In the genomic region with DNA sequence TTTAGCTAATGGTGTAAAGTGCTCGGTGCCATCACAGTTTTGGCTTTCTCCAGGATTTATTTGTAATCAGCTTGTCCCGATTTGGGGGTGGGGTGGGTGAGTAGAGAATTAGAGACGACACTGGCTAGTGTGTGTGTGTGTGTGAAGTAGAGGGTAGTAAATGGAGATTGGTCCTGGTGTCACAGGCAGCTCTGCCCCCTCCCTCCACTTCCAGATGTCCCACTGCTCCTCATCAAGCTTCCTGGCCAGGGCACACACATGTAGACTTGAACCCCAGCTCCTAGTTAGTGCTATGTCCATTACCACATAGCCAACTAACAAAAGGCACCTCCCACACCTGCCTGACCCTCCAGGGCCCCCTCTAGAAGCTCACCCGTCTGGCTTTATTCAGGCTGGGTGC, we compare ENCODE assay signal across 17 cellular contexts. TPM values are rescaled to one million over a fixed set of nuclear protein-coding genes. Genes with fewer than 3 reads are reported as not detected.
DNase-seq lines count a peak whose midpoint lies in the region; ATAC-seq, FAIRE-seq and TF ChIP-seq lines count a peak whose summit lies in the region.
"Had no signal": no experiment of that assay in that cellular context is flagged by ENCODE, and none has a peak within 500 bp of the region (broad histone marks: within the 10 kb centered on the region; RNA-seq: fewer than 3 reads in every experiment).

No MANE protein-coding gene starts in this region.

- POLR2A ChIA-PET in Panc1 (lab: Charles Lee), result no interaction called here

- peaks cover 68% of the 10 kb centered on the region for H3K4me1 ChIP-seq in Panc1 (ENCODE audit: control insufficient read depth, insufficient read depth, low read length)
- H3K4me1 ChIP-seq in mucosa of stomach (ENCODE audit: control insufficient read depth, insufficient read depth, low read length), result peaks cover 63% of the 10 kb centered on the region
- H3K4me1 ChIP-seq in BE2C, result no peaks in the 10 kb centered on the region
- H3K4me1 ChIP-seq in smooth muscle cell (ENCODE audit: low read depth), result peaks cover 25% of the 10 kb centered on the region

- intact Hi-C loops in Calu3 (cut with micrococcal nuclease; ENCODE audit: unreplicated experiment) (loop anchor here (2.0 kb wide), 2 partner anchors 30 to 100 kb away; no protein-coding TSS in a partner anchor), Panc1 (cut with micrococcal nuclease; ENCODE audit: unreplicated experiment) (loop anchor here (5.0 kb wide), 1 partner anchor 46 kb away; no protein-coding TSS in a partner anchor)

- H3K4me1 Mint-ChIP-seq in Calu3 (ENCODE audit: low read depth, unreplicated experiment), result peaks cover 21% of the 10 kb centered on the region

- H3K27me3 ChIP-seq in Panc1 (ENCODE audit: control insufficient read depth, insufficient read depth, low read length), result no peaks in the 10 kb centered on the region
- no peaks in the 10 kb centered on the region for H3K27me3 ChIP-seq in mucosa of stomach (ENCODE audit: control insufficient read depth, insufficient read depth, low read length)
- H3K27me3 ChIP-seq in BE2C, result peaks cover 5% of the 10 kb centered on the region
- no peaks in the 10 kb centered on the region for H3K27me3 ChIP-seq in smooth muscle cell (ENCODE audit: low read depth)
- H3K27me3 ChIP-seq: MG63 had no signal

- no peak for TF ChIP-seq CTCF in Calu3 (IDR thresholded peaks at IDR 0.05; ENCODE audit: unreplicated experiment)
- no peak for TF ChIP-seq CTCF in Panc1 (IDR thresholded peaks at IDR 0.05)
- TF ChIP-seq CTCF in epithelial cell of proximal tubule (conservative IDR thresholded peaks at IDR 0.05; ENCODE audit: low read depth, low read length), result no peak
- no peak for TF ChIP-seq CTCF in BE2C (IDR thresholded peaks at IDR 0.05; ENCODE audit: low read depth, low read length)
- no peak for TF ChIP-seq CTCF in smooth muscle cell (IDR thresholded peaks at IDR 0.05; ENCODE audit: borderline replicate concordance, insufficient read depth, poor library complexity, severe bottlenecking)

- ATAC-seq in Panc1, result no peak
- ATAC-seq: activated CD8-positive, alpha-beta T cell treated with anti-CD3 and anti-CD28 coated beads for 36 hours; naive thymus-derived CD4-positive, alpha-beta T cell had no signal

- peaks cover 18% of the 10 kb centered on the region for H3F3A ChIP-seq in smooth muscle cell (ENCODE audit: low read depth)

- CTCF ChIA-PET in Calu3 (lab: Charles Lee) (interaction anchor here (0.9 to 2.4 kb wide), 4 partner anchors 10 to 100 kb away, joined by 5 to 24 read pairs (median 6); no protein-coding TSS in a partner anchor), Panc1 (lab: Charles Lee) (interaction anchor here (0.6 to 1.1 kb wide), 5 partner anchors 8 to 286 kb away, joined by 3 to 10 read pairs (median 5); no protein-coding TSS in a partner anchor)

- no peaks in the 10 kb centered on the region for H3K27me3 Mint-ChIP-seq in Calu3 (ENCODE audit: unreplicated experiment)

- no peaks in the 10 kb centered on the region for H3K9me3 ChIP-seq in Panc1 (ENCODE audit: control insufficient read depth, insufficient read depth, low read depth, low read length)
- H3K9me3 ChIP-seq in mucosa of stomach (ENCODE audit: control insufficient read depth, low read length), result no peaks in the 10 kb centered on the region
- no peaks in the 10 kb centered on the region for H3K9me3 ChIP-seq in BE2C
- no peaks in the 10 kb centered on the region for H3K9me3 ChIP-seq in smooth muscle cell (replicated peaks; ENCODE audit: low read depth)
- H3K9me3 ChIP-seq: MG63 had no signal

- H3K4me3 ChIP-seq in Panc1 (ENCODE audit: low read depth in 2 of 2, low read length in 2 of 2) (peak overlapping the region; percentile 57 to 64; a peak in 3 of 4 replicates), epithelial cell of proximal tubule (ENCODE audit: low read depth, low read length) (peak overlapping the region; percentile 87), mucosa of stomach (ENCODE audit: low read length) (no peak overlapping the region), BE2C (ENCODE audit: low read depth, low read length) (no peak overlapping the region), smooth muscle cell (no peak overlapping the region)
- H3K4me3 ChIP-seq: MG63 had no signal

- FAIRE-seq in HTR-8/SVneo (lab: Jason Lieb, UNC), result no peak

- no peaks in the 10 kb centered on the region; the same call in none of the 2 replicates for H3K36me3 ChIP-seq in Panc1 (ENCODE audit: control insufficient read depth, insufficient read depth, low read length)
- peaks cover 27% of the 10 kb centered on the region for H3K36me3 ChIP-seq in mucosa of stomach (ENCODE audit: control insufficient read depth, insufficient read depth, low read length)
- no peaks in the 10 kb centered on the region for H3K36me3 ChIP-seq in BE2C
- H3K36me3 ChIP-seq in smooth muscle cell (ENCODE audit: low read depth), result no peaks in the 10 kb centered on the region
- H3K36me3 ChIP-seq: MG63 had no signal

- H3K36me3 Mint-ChIP-seq in Calu3 (ENCODE audit: insufficient read depth, unreplicated experiment), result peaks cover 93% of the 10 kb centered on the region
- H3K36me3 Mint-ChIP-seq: naive thymus-derived CD4-positive, alpha-beta T cell had no signal

- peak overlapping the region; percentile 95 for H3K27ac Mint-ChIP-seq in Calu3 (ENCODE audit: unreplicated experiment)
- H3K27ac Mint-ChIP-seq: activated CD8-positive, alpha-beta T cell treated with anti-CD3 and anti-CD28 coated beads for 36 hours; activated T-cell treated with anti-CD3 and anti-CD28 coated beads, Interleukin-2, amount 50 U/mL, for 72 hours; B cell; naive thymus-derived CD4-positive, alpha-beta T cell had no signal

- peak overlapping the region; percentile 87 for H3K9ac ChIP-seq in mucosa of stomach (ENCODE audit: low read length)
- H3K9ac ChIP-seq in smooth muscle cell (ENCODE audit: low read depth), result no peak overlapping the region

- H3K27ac ChIP-seq in Panc1 (ENCODE audit: low read length), result peak overlapping the region; percentile 78
- H3K27ac ChIP-seq in smooth muscle cell (ENCODE audit: low read depth), result no peak overlapping the region

- no peaks in the 10 kb centered on the region for H3K79me2 ChIP-seq in smooth muscle cell (ENCODE audit: low read depth)

- H3K9me3 Mint-ChIP-seq in Calu3 (ENCODE audit: low read depth, unreplicated experiment), result no peaks in the 10 kb centered on the region
- H3K9me3 Mint-ChIP-seq: activated CD8-positive, alpha-beta T cell treated with anti-CD3 and anti-CD28 coated beads for 36 hours; activated T-cell treated with anti-CD3 and anti-CD28 coated beads, Interleukin-2, amount 50 U/mL, for 72 hours; naive thymus-derived CD4-positive, alpha-beta T cell had no signal

- 88% methylated on average over 4 of the region's 4 CpGs for WGBS in smooth muscle cell (ENCODE audit: low lambda C conversion rate)

- H3K4me2 ChIP-seq in smooth muscle cell, result no peak overlapping the region

- H2AFZ ChIP-seq in smooth muscle cell (ENCODE audit: low read depth), result no peak overlapping the region

- DNase-seq in Calu3 (no peak), Panc1 (ENCODE audit: low read depth, low spot score) (no peak), epithelial cell of proximal tubule (ENCODE audit: low read depth) (no peak), HTR-8/SVneo (ENCODE audit: insufficient read length, low spot score) (no peak), BE2C (no peak), smooth muscle cell (lab: John Stamatoyannopoulos, UW; ENCODE audit: unreplicated experiment) (no peak)
- DNase-seq in activated CD4-positive, alpha-beta T cell treated with anti-CD3 and anti-CD28 coated beads, Interleukin-2, amount 50 U/mL, for 48 hours, result no peak
- DNase-seq: activated CD8-positive, alpha-beta T cell treated with anti-CD3 and anti-CD28 coated beads for 36 hours; activated T-cell treated with anti-CD3 and anti-CD28 coated beads, Interleukin-2, amount 50 U/mL, for 72 hours; MG63; naive thymus-derived CD4-positive, alpha-beta T cell; NCI-H1930; NCI-H526 had no signal

- BruUV-seq in Calu3 (replicated peaks; lab: Mats Ljungman, UMichigan) (no TSS peak), Panc1 (replicated peaks; lab: Mats Ljungman, UMichigan) (no TSS peak)

- in situ Hi-C loops in Panc1 (cut with HindIII; ENCODE audit: low pct_unique_long_range_greater_than_20kb, low sequenced_read_pairs), result no loop called here

- peaks cover 12% of the 10 kb centered on the region for H4K20me1 ChIP-seq in smooth muscle cell (ENCODE audit: low read depth)

- peak overlapping the region; percentile 81 for H3K4me3 Mint-ChIP-seq in Calu3 (ENCODE audit: low read depth, unreplicated experiment)
- H3K4me3 Mint-ChIP-seq: activated CD8-positive, alpha-beta T cell treated with anti-CD3 and anti-CD28 coated beads for 36 hours; activated T-cell treated with anti-CD3 and anti-CD28 coated beads, Interleukin-2, amount 50 U/mL, for 72 hours; B cell had no signal

RNA-seq across cellular contexts. Expression of a gene that starts 3.2 kb away (rescaled TPM):
- total RNA-seq in Calu3 (2022) (195 and 277 TPM in 2 replicates), Panc1 (2021; ENCODE audit: unreplicated experiment) (81.2 TPM), epithelial cell of proximal tubule (89.9 and 159 TPM in 2 replicates), smooth muscle cell (4.4 and 14.1 TPM in 2 replicates)
- 95.3 TPM for polyA plus RNA-seq in Panc1 (2012; ENCODE audit: insufficient read length)
- 0.37 TPM for polyA plus RNA-seq in BE2C (2012; ENCODE audit: insufficient read depth, insufficient read length, low read depth)
- 18.6 and 19.9 TPM in 2 replicates for polyA plus RNA-seq in smooth muscle cell
- polyA plus RNA-seq: naive thymus-derived CD4-positive, alpha-beta T cell had no signal

RNA-seq across cellular contexts. Expression of a gene that starts 16.0 kb away (rescaled TPM):
- total RNA-seq in Calu3 (2022) (0.59 and 1.0 TPM in 2 replicates), Panc1 (2021; ENCODE audit: unreplicated experiment) (12.6 TPM), epithelial cell of proximal tubule (3.9 and 14.5 TPM in 2 replicates), smooth muscle cell (8.5 and 11.0 TPM in 2 replicates)
- polyA plus RNA-seq in Panc1 (2012; ENCODE audit: insufficient read length), result 9.5 TPM
- polyA plus RNA-seq in BE2C (2012; ENCODE audit: insufficient read depth, insufficient read length, low read depth), result 0.25 TPM
- polyA plus RNA-seq in smooth muscle cell, result 12.7 and 24.8 TPM in 2 replicates
- total RNA-seq: activated CD8-positive, alpha-beta T cell treated with anti-CD3 and anti-CD28 coated beads for 36 hours had no signal
- polyA plus RNA-seq: naive thymus-derived CD4-positive, alpha-beta T cell had no signal

RNA-seq across cellular contexts. Expression of a gene that starts 36.4 kb away (rescaled TPM):
- total RNA-seq in Calu3 (2022) (18.9 and 19.4 TPM in 2 replicates), Panc1 (2021; ENCODE audit: unreplicated experiment) (3.2 TPM), epithelial cell of proximal tubule (8.3 and 10.0 TPM in 2 replicates), smooth muscle cell (2.5 and 2.7 TPM in 2 replicates)
- 3.8 TPM for polyA plus RNA-seq in Panc1 (2012; ENCODE audit: insufficient read length)
- not detected for polyA plus RNA-seq in BE2C (2012; ENCODE audit: insufficient read depth, insufficient read length, low read depth)
- 0.96 and 10.0 TPM in 2 replicates for polyA plus RNA-seq in smooth muscle cell
- total RNA-seq: cerebellum, pulmonary artery endothelial cell had no signal

Comparison
In these comparisons a context has a peak if more than half of its experiments do, and no peak if none do; other contexts are left out.
1. H3K4me3 ChIP-seq: peak in Panc1 (2 of 2) and epithelial cell of proximal tubule (single experiment); none in mucosa of stomach (single experiment), BE2C (single experiment) and smooth muscle cell (single experiment).